Comparison of ENCODE assay signal across 36 cellular contexts in genomic region chr1:58513956-58514355, GRCh38.
"Had no signal": no experiment of that assay in that cellular context is flagged by ENCODE, and none has a peak within 500 bp of the region (broad histone marks: within the 10 kb centered on the region; RNA-seq: fewer than 3 reads in every experiment).

No MANE protein-coding gene starts in this region.

- H3K36me3 ChIP-seq: MG63 had no signal

- H3K4me3 ChIP-seq: MG63 had no signal

- H3K27me3 ChIP-seq: MG63 had no signal

- H3K9me3 ChIP-seq: MG63 had no signal

- DNase-seq: Kasumi-1, MG63, MM.1S, MV-4-11, NCI-H1048, NCI-H1092, NCI-H1092 treated with DMSO at 0.1 percent for 48 hours, NCI-H1105, NCI-H1105 treated with DMSO at 0.1 percent for 48 hours, NCI-H1417, NCI-H1417 treated with DMSO at 0.1 percent for 48 hours, NCI-H1436, NCI-H1436 treated with DMSO at 0.1 percent for 48 hours, NCI-H146, NCI-H1694, NCI-H1694 treated with DMSO at 0.1 percent for 48 hours, NCI-H187, NCI-H187 treated with DMSO at 0.1 percent for 48 hours, NCI-H1930, NCI-H2029, NCI-H2029 treated with DMSO at 0.1 percent for 48 hours, NCI-H2081, NCI-H2081 treated with DMSO at 0.1 percent for 48 hours, NCI-H2107, NCI-H2171, NCI-H2171 treated with DMSO at 0.1 percent for 48 hours, NCI-H2227 treated with DMSO at 0.1 percent for 48 hours, NCI-H226, NCI-H345, NCI-H446, NCI-H446 treated with DMSO at 0.1 percent for 48 hours, NCI-H510A, NCI-H510A treated with DMSO at 0.1 percent for 48 hours, NCI-H524, NCI-H524 treated with DMSO at 0.1 percent for 48 hours, NCI-H526 had no signal
